In genomic region chr10:28263136-28263857, GRCh38 we compare ENCODE assay signal across 18 cellular contexts. TPM values are rescaled to one million over a fixed set of nuclear protein-coding genes. Genes with fewer than 3 reads are reported as not detected.
DNase-seq lines count a peak whose midpoint lies in the region; ATAC-seq and TF ChIP-seq lines count a peak whose summit lies in the region.
"Had no signal": no experiment of that assay in that cellular context is flagged by ENCODE, and none has a peak within 500 bp of the region (broad histone marks: within the 10 kb centered on the region; RNA-seq: fewer than 3 reads in every experiment).

No MANE protein-coding gene starts in this region.

- H3K4me3 Mint-ChIP-seq in WTC11, result no peak overlapping the region
- H3K4me3 Mint-ChIP-seq: activated CD8-positive, alpha-beta memory T cell treated with anti-CD3 and anti-CD28 coated beads, Interleukin-2, amount 10 ng/mL, durations not matched to agents 7 days and 5 days had no signal

- TF ChIP-seq CTCF in WTC11 (IDR thresholded peaks at IDR 0.05) (no peak), prostate gland (IDR thresholded peaks at IDR 0.05) (peak in 1 of 4 experiments; percentile 7), BE2C (IDR thresholded peaks at IDR 0.05; ENCODE audit: low read depth, low read length) (no peak)

- no peaks in the 10 kb centered on the region for H3K4me1 ChIP-seq in prostate gland (replicated peaks)
- H3K4me1 ChIP-seq in BE2C, result no peaks in the 10 kb centered on the region
- H3K4me1 ChIP-seq: psoas muscle had no signal

- peak overlapping the region; percentile 9; the same call in 1 of the 2 replicates for H3K27ac Mint-ChIP-seq in WTC11
- H3K27ac Mint-ChIP-seq: activated CD8-positive, alpha-beta memory T cell treated with anti-CD3 and anti-CD28 coated beads, Interleukin-2, amount 10 ng/mL, durations not matched to agents 7 days and 5 days had no signal

- H3K27me3 ChIP-seq in prostate gland (replicated peaks; ENCODE audit: insufficient read depth) (no peaks in the 10 kb centered on the region), BE2C (no peaks in the 10 kb centered on the region)

- H3K27ac ChIP-seq in prostate gland, result peak overlapping the region; percentile 45 to 48
- H3K27ac ChIP-seq: psoas muscle had no signal

- H3K4me1 Mint-ChIP-seq in WTC11, result peaks cover 8% of the 10 kb centered on the region

- POLR2A ChIA-PET in WTC11 (lab: Charles Lee), result no interaction called here

- TF ChIP-seq POLR2A in prostate gland (IDR thresholded peaks at IDR 0.05), result no peak

- no peaks in the 10 kb centered on the region for H3K9me3 ChIP-seq in prostate gland
- H3K9me3 ChIP-seq in BE2C, result no peaks in the 10 kb centered on the region
- H3K9me3 ChIP-seq: psoas muscle had no signal

- intact Hi-C loops in prostate gland (cut with DNase I), result no loop called here

- peak overlapping the region in 1 of 2 donors; percentile 14 for H3K4me3 ChIP-seq in prostate gland
- H3K4me3 ChIP-seq in BE2C (ENCODE audit: low read depth, low read length), result no peak overlapping the region
- H3K4me3 ChIP-seq: psoas muscle had no signal

- DNase-seq in Daoy (ENCODE audit: low read depth) (peak; percentile 15), WTC11 (ENCODE audit: low spot score) (no peak), kidney glomerular epithelial cell (lab: John Stamatoyannopoulos, UW) (peak; percentile 66), prostate gland (ENCODE audit: low spot score) (peak; percentile 71), BE2C (no peak), LoVo (ENCODE audit: low spot score) (no peak), NCI-H146 (lab: John Stamatoyannopoulos, UW) (no peak)
- no peak for DNase-seq in stimulated activated CD4-positive, alpha-beta T cell treated with anti-CD3 and anti-CD28 coated beads, Interleukin-4, amount 100 ng/mL, for 4 hours
- DNase-seq: activated CD8-positive, alpha-beta memory T cell treated with anti-CD3 and anti-CD28 coated beads, Interleukin-2, amount 10 ng/mL, durations not matched to agents 7 days and 5 days; activated naive CD4-positive, alpha-beta T cell treated with anti-CD3 and anti-CD28 coated beads, Interleukin-2, amount 50 U/mL, for 16 hours; central memory CD4-positive, alpha-beta T cell; erythroblast; hippocampal formation; midbrain; OCI-M1; psoas muscle; stimulated activated CD4-positive, alpha-beta T cell treated with anti-CD3 and anti-CD28 coated beads, Interleukin-1b, Interleukin-23, amount 100 ng/mL, for 48 hours had no signal

- ATAC-seq in WTC11, result peak; percentile 80
- ATAC-seq: activated CD8-positive, alpha-beta memory T cell treated with anti-CD3 and anti-CD28 coated beads, Interleukin-2, amount 10 ng/mL, durations not matched to agents 7 days and 5 days; psoas muscle; SK-N-SH treated with all-trans-retinoic acid at 6 μM for 48 hours had no signal

- H3K36me3 Mint-ChIP-seq in WTC11, result no peaks in the 10 kb centered on the region
- H3K36me3 Mint-ChIP-seq: activated CD8-positive, alpha-beta memory T cell treated with anti-CD3 and anti-CD28 coated beads, Interleukin-2, amount 10 ng/mL, durations not matched to agents 7 days and 5 days had no signal

- WGBS in prostate gland, result 29% methylated on average over 10 of the region's 10 CpGs

- CTCF ChIA-PET in WTC11 (lab: Charles Lee), result interaction anchor here (0.9 to 2.2 kb wide), 3 partner anchors 22 to 131 kb away, joined by 3 to 9 read pairs (median 5); no protein-coding TSS in a partner anchor

- H3K9me3 Mint-ChIP-seq in WTC11, result no peaks in the 10 kb centered on the region

- H3K36me3 ChIP-seq in prostate gland (no peaks in the 10 kb centered on the region), BE2C (no peaks in the 10 kb centered on the region)

- H3K27me3 Mint-ChIP-seq in WTC11 (ENCODE audit: low read depth), result no peaks in the 10 kb centered on the region
- H3K27me3 Mint-ChIP-seq: activated CD8-positive, alpha-beta memory T cell treated with anti-CD3 and anti-CD28 coated beads, Interleukin-2, amount 10 ng/mL, durations not matched to agents 7 days and 5 days had no signal

TF ChIP-seq in WTC11, 78 proteins besides CTCF, POLR2A, EP300 and RAD21:
- TF ChIP-seq GRHL2 (CRISPR knock-in tag; IDR thresholded peaks at IDR 0.05; ENCODE audit: insufficient replicate concordance, severe bottlenecking) (no peak), RELA (CRISPR knock-in tag; IDR thresholded peaks at IDR 0.05; ENCODE audit: borderline replicate concordance) (no peak), NFE2L1 (CRISPR knock-in tag; IDR thresholded peaks at IDR 0.05) (no peak), SOX15 (CRISPR knock-in tag; IDR thresholded peaks at IDR 0.05) (no peak), ZNF121 (CRISPR knock-in tag; IDR thresholded peaks at IDR 0.05) (no peak)
- TF ChIP-seq, protein P1, sequence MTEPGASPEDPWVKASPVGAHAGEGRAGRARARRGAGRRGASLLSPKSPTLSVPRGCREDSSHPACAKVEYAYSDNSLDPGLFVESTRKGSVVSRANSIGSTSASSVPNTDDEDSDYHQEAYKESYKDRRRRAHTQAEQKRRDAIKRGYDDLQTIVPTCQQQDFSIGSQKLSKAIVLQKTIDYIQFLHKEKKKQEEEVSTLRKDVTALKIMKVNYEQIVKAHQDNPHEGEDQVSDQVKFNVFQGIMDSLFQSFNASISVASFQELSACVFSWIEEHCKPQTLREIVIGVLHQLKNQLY (CRISPR knock-in tag; IDR thresholded peaks at IDR 0.05), result no peak
- TF ChIP-seq, protein P2, sequence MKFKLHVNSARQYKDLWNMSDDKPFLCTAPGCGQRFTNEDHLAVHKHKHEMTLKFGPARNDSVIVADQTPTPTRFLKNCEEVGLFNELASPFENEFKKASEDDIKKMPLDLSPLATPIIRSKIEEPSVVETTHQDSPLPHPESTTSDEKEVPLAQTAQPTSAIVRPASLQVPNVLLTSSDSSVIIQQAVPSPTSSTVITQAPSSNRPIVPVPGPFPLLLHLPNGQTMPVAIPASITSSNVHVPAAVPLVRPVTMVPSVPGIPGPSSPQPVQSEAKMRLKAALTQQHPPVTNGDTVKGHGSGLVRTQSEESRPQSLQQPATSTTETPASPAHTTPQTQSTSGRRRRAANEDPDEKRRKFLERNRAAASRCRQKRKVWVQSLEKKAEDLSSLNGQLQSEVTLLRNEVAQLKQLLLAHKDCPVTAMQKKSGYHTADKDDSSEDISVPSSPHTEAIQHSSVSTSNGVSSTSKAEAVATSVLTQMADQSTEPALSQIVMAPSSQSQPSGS (CRISPR knock-in tag; IDR thresholded peaks at IDR 0.05; ENCODE audit: borderline replicate concordance, low read depth), result no peak
- TF ChIP-seq, protein P3, sequence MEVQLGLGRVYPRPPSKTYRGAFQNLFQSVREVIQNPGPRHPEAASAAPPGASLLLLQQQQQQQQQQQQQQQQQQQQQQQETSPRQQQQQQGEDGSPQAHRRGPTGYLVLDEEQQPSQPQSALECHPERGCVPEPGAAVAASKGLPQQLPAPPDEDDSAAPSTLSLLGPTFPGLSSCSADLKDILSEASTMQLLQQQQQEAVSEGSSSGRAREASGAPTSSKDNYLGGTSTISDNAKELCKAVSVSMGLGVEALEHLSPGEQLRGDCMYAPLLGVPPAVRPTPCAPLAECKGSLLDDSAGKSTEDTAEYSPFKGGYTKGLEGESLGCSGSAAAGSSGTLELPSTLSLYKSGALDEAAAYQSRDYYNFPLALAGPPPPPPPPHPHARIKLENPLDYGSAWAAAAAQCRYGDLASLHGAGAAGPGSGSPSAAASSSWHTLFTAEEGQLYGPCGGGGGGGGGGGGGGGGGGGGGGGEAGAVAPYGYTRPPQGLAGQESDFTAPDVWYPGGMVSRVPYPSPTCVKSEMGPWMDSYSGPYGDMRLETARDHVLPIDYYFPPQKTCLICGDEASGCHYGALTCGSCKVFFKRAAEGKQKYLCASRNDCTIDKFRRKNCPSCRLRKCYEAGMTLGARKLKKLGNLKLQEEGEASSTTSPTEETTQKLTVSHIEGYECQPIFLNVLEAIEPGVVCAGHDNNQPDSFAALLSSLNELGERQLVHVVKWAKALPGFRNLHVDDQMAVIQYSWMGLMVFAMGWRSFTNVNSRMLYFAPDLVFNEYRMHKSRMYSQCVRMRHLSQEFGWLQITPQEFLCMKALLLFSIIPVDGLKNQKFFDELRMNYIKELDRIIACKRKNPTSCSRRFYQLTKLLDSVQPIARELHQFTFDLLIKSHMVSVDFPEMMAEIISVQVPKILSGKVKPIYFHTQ (CRISPR knock-in tag; IDR thresholded peaks at IDR 0.05), result no peak

RNA-seq across cellular contexts. Expression of gene MPP7, which starts 39.6 kb away (rescaled TPM):
- total RNA-seq in Daoy (2014; rRNA removed; shearing (Covaris generic)), result 1.9 and 2.0 TPM in 2 replicates
- total RNA-seq in WTC11 (2021) (7.7 to 9.8 TPM (median 9.1 TPM) in 3 replicates), prostate gland (10 to 100 TPM; 10.1 to 16.1 TPM)
- polyA plus RNA-seq in BE2C (2012; ENCODE audit: insufficient read depth, insufficient read length, low read depth), result not detected

Comparison
In these comparisons a context has a peak if more than half of its experiments do, and no peak if none do; other contexts are left out.
1. DNase-seq: peak in Daoy (single experiment), kidney glomerular epithelial cell (single experiment) and prostate gland (single experiment); none in WTC11 (single experiment), BE2C (single experiment), LoVo (single experiment), stimulated activated CD4-positive, alpha-beta T cell treated with anti-CD3 and anti-CD28 coated beads, Interleukin-4, amount 100 ng/mL, for 4 hours (0 of 2) and NCI-H146 (single experiment).